ENCODE assay signal across 35 cellular contexts in the genomic region with DNA sequence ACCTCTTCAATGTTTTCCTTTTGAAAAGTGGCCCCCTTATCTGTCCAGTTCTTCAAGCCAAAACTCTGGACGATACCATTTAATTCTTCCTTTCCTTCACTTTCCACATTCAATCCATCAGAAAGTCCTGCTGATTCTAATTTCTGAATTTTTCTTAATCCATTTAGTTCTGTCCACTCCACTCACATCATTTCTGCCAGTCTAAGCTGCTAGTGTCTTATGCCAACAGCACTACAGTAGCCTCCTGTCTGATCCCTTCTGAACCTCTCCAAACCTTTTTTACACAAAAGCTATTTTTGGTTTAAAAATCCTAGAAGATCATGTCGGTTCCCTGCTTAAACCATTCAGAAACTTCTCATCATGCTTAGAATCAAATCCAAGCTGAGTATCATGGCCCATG. TPM values are rescaled to one million over a fixed set of nuclear protein-coding genes. Genes with fewer than 3 reads are reported as not detected.
"Had no signal": no experiment of that assay in that cellular context is flagged by ENCODE, and none has a peak within 500 bp of the region (broad histone marks: within the 10 kb centered on the region; RNA-seq: fewer than 3 reads in every experiment).

No MANE protein-coding gene starts in this region.

- DNase-seq: Karpas-422, Kasumi-1, MG63, MM.1S, MV-4-11, NCI-H1048, NCI-H1092, NCI-H1092 treated with DMSO at 0.1 percent for 48 hours, NCI-H1105, NCI-H1105 treated with DMSO at 0.1 percent for 48 hours, NCI-H1417, NCI-H1417 treated with DMSO at 0.1 percent for 48 hours, NCI-H1436, NCI-H1436 treated with DMSO at 0.1 percent for 48 hours, NCI-H146, NCI-H1694, NCI-H1694 treated with DMSO at 0.1 percent for 48 hours, NCI-H187, NCI-H187 treated with DMSO at 0.1 percent for 48 hours, NCI-H1930, NCI-H2029, NCI-H2029 treated with DMSO at 0.1 percent for 48 hours, NCI-H2081, NCI-H2081 treated with DMSO at 0.1 percent for 48 hours, NCI-H2107, NCI-H2171, NCI-H2171 treated with DMSO at 0.1 percent for 48 hours, NCI-H2227 treated with DMSO at 0.1 percent for 48 hours, NCI-H226, NCI-H345, NCI-H446, NCI-H446 treated with DMSO at 0.1 percent for 48 hours, NCI-H510A, NCI-H510A treated with DMSO at 0.1 percent for 48 hours had no signal

RNA-seq across cellular contexts. Expression of a gene that starts 24.5 kb away (rescaled TPM):
- total RNA-seq: MCF 10A had no signal
